In genomic region chr16:69870761-69871160, GRCh38 we compare ENCODE assay signal across 29 cellular contexts.
"Had no signal": no experiment of that assay in that cellular context is flagged by ENCODE, and none has a peak within 500 bp of the region (broad histone marks: within the 10 kb centered on the region; RNA-seq: fewer than 3 reads in every experiment).

No MANE protein-coding gene starts in this region.

- H3K36me3 ChIP-seq: ovary, prostate gland had no signal

- H3K9me3 ChIP-seq: esophagus muscularis mucosa, left lung, ovary, prostate gland, sigmoid colon, stomach, tibial artery, upper lobe of right lung had no signal

- H3K4me1 Mint-ChIP-seq: activated naive CD4-positive, alpha-beta T cell treated with anti-CD3 and anti-CD28 coated beads, Interleukin-2, amount 10 ng/mL, durations not matched to agents 7 days and 5 days; endodermal cell had no signal

- H3K9me3 Mint-ChIP-seq: activated naive CD4-positive, alpha-beta T cell treated with anti-CD3 and anti-CD28 coated beads, Interleukin-2, amount 10 ng/mL, durations not matched to agents 7 days and 5 days; activated naive CD8-positive, alpha-beta T cell treated with anti-CD3 and anti-CD28 coated beads, Interleukin-2, amount 10 ng/mL, durations not matched to agents 7 days and 5 days; stimulated activated naive B cell treated with anti-CD40 and anti-IgM and Interleukin-4, amounts not matched to agents 10 μg/mL and 1 μg/mL and 100 μg/mL, for 72 hours had no signal

- H3K27me3 Mint-ChIP-seq: activated naive CD4-positive, alpha-beta T cell treated with anti-CD3 and anti-CD28 coated beads, Interleukin-2, amount 10 ng/mL, durations not matched to agents 7 days and 5 days; activated naive CD8-positive, alpha-beta T cell treated with anti-CD3 and anti-CD28 coated beads, Interleukin-2, amount 10 ng/mL, durations not matched to agents 7 days and 5 days; stimulated activated naive B cell treated with anti-CD40 and anti-IgM and Interleukin-4, amounts not matched to agents 10 μg/mL and 1 μg/mL and 100 μg/mL, for 72 hours had no signal

- ATAC-seq: left lung; stimulated activated naive B cell treated with anti-CD40 and anti-IgM and Interleukin-4, amounts not matched to agents 10 μg/mL and 1 μg/mL and 100 μg/mL, for 72 hours; upper lobe of right lung had no signal

- H3K27ac ChIP-seq: brain microvascular endothelial cell, esophagus muscularis mucosa, left lung, ovary, prostate gland, sigmoid colon, stomach, tibial artery, upper lobe of right lung, VCaP had no signal

- DNase-seq: activated CD4-positive, alpha-beta T cell treated with anti-CD3 and anti-CD28 coated beads for 4 hours; activated CD4-positive, alpha-beta T cell treated with anti-CD3 and anti-CD28 coated beads, Interleukin-2, amount 50 U/mL, for 48 hours; activated CD8-positive, alpha-beta memory T cell treated with anti-CD3 and anti-CD28 coated beads for 24 hours; activated gamma-delta T cell; activated naive CD4-positive, alpha-beta T cell treated with anti-CD3 and anti-CD28 coated beads, Interleukin-2, amount 10 ng/mL, durations not matched to agents 7 days and 5 days; activated naive CD8-positive, alpha-beta T cell treated with anti-CD3 and anti-CD28 coated beads, Interleukin-2, amount 10 ng/mL, durations not matched to agents 7 days and 5 days; amniotic stem cell; brain microvascular endothelial cell; central memory CD4-positive, alpha-beta T cell; endodermal cell; left lung; nephron progenitor cell; ovary; sigmoid colon; small intestine; stimulated activated CD4-positive, alpha-beta T cell treated with anti-CD3 and anti-CD28 coated beads, Interleukin-1b, Interleukin-23, amount 100 ng/mL, for 48 hours; stimulated activated CD4-positive, alpha-beta T cell treated with anti-CD3 and anti-CD28 coated beads, Interleukin-4, amount 100 ng/mL, for 4 hours; stimulated activated CD8-positive, alpha-beta memory T cell treated with anti-CD3 and anti-CD28 coated beads, Interleukin-4, amount 100 ng/mL, for 48 hours; stimulated activated naive B cell treated with anti-CD40 and anti-IgM and Interleukin-4, amounts not matched to agents 10 μg/mL and 1 μg/mL and 100 μg/mL, for 72 hours; stomach; tibial artery; upper lobe of right lung had no signal

- H3K27me3 ChIP-seq: brain microvascular endothelial cell, esophagus muscularis mucosa, left lung, ovary, sigmoid colon, stomach, tibial artery, upper lobe of right lung had no signal

- H3K4me1 ChIP-seq: prostate gland, sigmoid colon, upper lobe of right lung had no signal

- H3K4me3 Mint-ChIP-seq: activated naive CD4-positive, alpha-beta T cell treated with anti-CD3 and anti-CD28 coated beads, Interleukin-2, amount 10 ng/mL, durations not matched to agents 7 days and 5 days; activated naive CD8-positive, alpha-beta T cell treated with anti-CD3 and anti-CD28 coated beads, Interleukin-2, amount 10 ng/mL, durations not matched to agents 7 days and 5 days; endodermal cell; nephron progenitor cell; stimulated activated naive B cell treated with anti-CD40 and anti-IgM and Interleukin-4, amounts not matched to agents 10 μg/mL and 1 μg/mL and 100 μg/mL, for 72 hours had no signal

- H3K4me3 ChIP-seq: esophagus muscularis mucosa, left lung, lung, ovary, prostate gland, sigmoid colon, stomach, tibial artery, upper lobe of right lung had no signal

- H3K27ac Mint-ChIP-seq: activated naive CD4-positive, alpha-beta T cell treated with anti-CD3 and anti-CD28 coated beads, Interleukin-2, amount 10 ng/mL, durations not matched to agents 7 days and 5 days; activated naive CD8-positive, alpha-beta T cell treated with anti-CD3 and anti-CD28 coated beads, Interleukin-2, amount 10 ng/mL, durations not matched to agents 7 days and 5 days; endodermal cell; nephron progenitor cell had no signal

- FAIRE-seq: astrocyte, frontal cortex, islet of Langerhans, small intestine had no signal
